36 cellular contexts compared by ENCODE assay signal in the genomic region with DNA sequence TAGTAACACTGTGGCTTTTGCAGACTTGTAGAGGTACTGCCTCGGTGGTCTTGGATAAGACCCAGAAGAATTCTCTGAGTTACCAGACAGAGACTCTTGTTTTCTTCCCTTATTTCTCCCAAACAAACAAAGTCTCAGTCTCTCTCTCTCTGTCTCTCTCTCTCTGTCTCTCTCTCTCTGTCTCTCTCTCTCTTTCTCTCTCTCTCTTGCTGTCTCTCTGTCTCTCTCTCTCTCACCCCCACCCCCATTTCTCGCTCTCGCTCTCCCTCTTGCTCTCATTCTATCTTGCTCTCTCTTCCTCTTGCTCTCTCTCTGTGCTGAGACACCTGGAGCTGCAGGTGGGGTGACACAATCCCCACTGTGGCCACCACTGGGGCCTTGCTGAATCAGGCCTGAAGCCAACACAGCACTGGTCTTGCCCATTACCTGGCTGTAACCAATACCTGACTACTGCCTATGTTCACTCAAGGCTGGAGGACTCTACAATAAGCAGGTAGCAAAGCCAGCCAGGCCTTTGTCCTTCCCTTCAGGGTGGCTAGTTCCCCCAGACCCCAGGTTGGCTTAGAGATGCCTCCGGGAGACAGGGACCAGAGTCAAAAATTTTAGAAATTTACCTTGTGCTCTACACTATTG. TPM values are rescaled to one million over a fixed set of nuclear protein-coding genes. Genes with fewer than 3 reads are reported as not detected.
"Had no signal": no experiment of that assay in that cellular context is flagged by ENCODE, and none has a peak within 500 bp of the region (broad histone marks: within the 10 kb centered on the region; RNA-seq: fewer than 3 reads in every experiment).

No MANE protein-coding gene starts in this region.

- H3K4me3 ChIP-seq: ascending aorta, esophagus squamous epithelium, gastroesophageal sphincter, heart right ventricle had no signal

- H3K36me3 Mint-ChIP-seq: activated naive CD4-positive, alpha-beta T cell treated with anti-CD3 and anti-CD28 coated beads, Interleukin-2, amount 10 ng/mL, durations not matched to agents 7 days and 5 days; activated naive CD4-positive, alpha-beta T cell treated with anti-CD3 and anti-CD28 coated beads, Interleukin-2, amount 50 U/mL, for 72 hours; activated naive CD8-positive, alpha-beta T cell treated with anti-CD3 and anti-CD28 coated beads, Interleukin-2, amount 10 ng/mL, durations not matched to agents 7 days and 5 days had no signal

- H3K4me1 Mint-ChIP-seq: activated B cell treated with CpG ODN at 0.5 μM for 24 hours; activated CD4-positive, alpha-beta memory T cell treated with anti-CD3 and anti-CD28 coated beads, Interleukin-2, amount 10 ng/mL, durations not matched to agents 7 days and 5 days; activated CD4-positive, alpha-beta T cell treated with anti-CD3 and anti-CD28 coated beads, Interleukin-2, amount 10 ng/mL, durations not matched to agents 7 days and 5 days; activated naive CD4-positive, alpha-beta T cell treated with anti-CD3 and anti-CD28 coated beads, Interleukin-2, amount 10 ng/mL, durations not matched to agents 7 days and 5 days; activated naive CD8-positive, alpha-beta T cell treated with anti-CD3 and anti-CD28 coated beads, Interleukin-2, amount 10 ng/mL, durations not matched to agents 7 days and 5 days; T-helper 17 cell had no signal

- H3K4me3 Mint-ChIP-seq: activated B cell treated with CpG ODN at 0.5 μM for 24 hours; activated CD4-positive, alpha-beta memory T cell treated with anti-CD3 and anti-CD28 coated beads, Interleukin-2, amount 10 ng/mL, durations not matched to agents 7 days and 5 days; activated CD4-positive, alpha-beta T cell treated with anti-CD3 and anti-CD28 coated beads, Interleukin-2, amount 10 ng/mL, durations not matched to agents 7 days and 5 days; activated naive CD4-positive, alpha-beta T cell treated with anti-CD3 and anti-CD28 coated beads, Interleukin-2, amount 10 ng/mL, durations not matched to agents 7 days and 5 days; activated naive CD8-positive, alpha-beta T cell treated with anti-CD3 and anti-CD28 coated beads, Interleukin-2, amount 10 ng/mL, durations not matched to agents 7 days and 5 days; activated T-cell treated with anti-CD3 and anti-CD28 coated beads, Interleukin-2, amount 50 U/mL, for 24 hours; activated T-cell treated with anti-CD3 and anti-CD28 coated beads, Interleukin-2, amount 50 U/mL, for 72 hours; T-helper 17 cell; T-helper 2 cell treated with Interferon-gamma antibody and Interleukin-4, amounts not matched to agents 5 μg/mL and 100 μg/mL, for 36 hours had no signal

- H3K4me1 ChIP-seq: ascending aorta, esophagus squamous epithelium, gastroesophageal sphincter, heart right ventricle had no signal

- H3K9me3 Mint-ChIP-seq: activated B cell treated with CpG ODN at 0.5 μM for 24 hours; activated CD4-positive, alpha-beta memory T cell treated with anti-CD3 and anti-CD28 coated beads, Interleukin-2, amount 10 ng/mL, durations not matched to agents 7 days and 5 days; activated CD4-positive, alpha-beta T cell treated with anti-CD3 and anti-CD28 coated beads, Interleukin-2, amount 10 ng/mL, durations not matched to agents 7 days and 5 days; activated naive CD4-positive, alpha-beta T cell treated with anti-CD3 and anti-CD28 coated beads, Interleukin-2, amount 10 ng/mL, durations not matched to agents 7 days and 5 days; activated naive CD4-positive, alpha-beta T cell treated with anti-CD3 and anti-CD28 coated beads, Interleukin-2, amount 50 U/mL, for 72 hours; activated naive CD8-positive, alpha-beta T cell treated with anti-CD3 and anti-CD28 coated beads, Interleukin-2, amount 10 ng/mL, durations not matched to agents 7 days and 5 days; activated T-cell treated with anti-CD3 and anti-CD28 coated beads, Interleukin-2, amount 50 U/mL, for 24 hours; activated T-cell treated with anti-CD3 and anti-CD28 coated beads, Interleukin-2, amount 50 U/mL, for 72 hours; T-helper 2 cell treated with Interferon-gamma antibody and Interleukin-4, amounts not matched to agents 5 μg/mL and 100 μg/mL, for 36 hours had no signal

- H3K36me3 ChIP-seq: ascending aorta, brain microvascular endothelial cell, esophagus squamous epithelium, gastroesophageal sphincter, heart right ventricle, WERI-Rb-1 had no signal

- H3K27me3 ChIP-seq: ascending aorta, brain microvascular endothelial cell, gastroesophageal sphincter had no signal

- H3K27ac ChIP-seq: ascending aorta, brain microvascular endothelial cell, epithelial cell of prostate, esophagus squamous epithelium, gastroesophageal sphincter, heart right ventricle, WERI-Rb-1 had no signal

- FAIRE-seq: endometrium, endothelial cell of umbilical vein had no signal

- H3K27ac Mint-ChIP-seq: activated B cell treated with CpG ODN at 0.5 μM for 24 hours; activated CD4-positive, alpha-beta memory T cell treated with anti-CD3 and anti-CD28 coated beads, Interleukin-2, amount 10 ng/mL, durations not matched to agents 7 days and 5 days; activated CD4-positive, alpha-beta T cell treated with anti-CD3 and anti-CD28 coated beads, Interleukin-2, amount 10 ng/mL, durations not matched to agents 7 days and 5 days; activated naive CD4-positive, alpha-beta T cell treated with anti-CD3 and anti-CD28 coated beads, Interleukin-2, amount 50 U/mL, for 72 hours; activated naive CD8-positive, alpha-beta T cell treated with anti-CD3 and anti-CD28 coated beads, Interleukin-2, amount 10 ng/mL, durations not matched to agents 7 days and 5 days; activated T-cell treated with anti-CD3 and anti-CD28 coated beads, Interleukin-2, amount 50 U/mL, for 24 hours; activated T-cell treated with anti-CD3 and anti-CD28 coated beads, Interleukin-2, amount 50 U/mL, for 72 hours; T-helper 17 cell; T-helper 2 cell treated with Interferon-gamma antibody and Interleukin-4, amounts not matched to agents 5 μg/mL and 100 μg/mL, for 36 hours had no signal

- DNase-seq: activated B cell treated with CpG ODN at 0.5 μM for 24 hours; activated CD4-positive, alpha-beta memory T cell treated with anti-CD3 and anti-CD28 coated beads, Interleukin-2, amount 10 ng/mL, durations not matched to agents 7 days and 5 days; activated CD4-positive, alpha-beta T cell treated with anti-CD3 and anti-CD28 coated beads, Interleukin-2, amount 10 ng/mL, durations not matched to agents 7 days and 5 days; activated CD4-positive, alpha-beta T cell treated with anti-CD3 and anti-CD28 coated beads, Interleukin-2, amount 50 U/mL, for 4 hours; activated CD8-positive, alpha-beta memory T cell treated with anti-CD3 and anti-CD28 coated beads, Interleukin-2, amount 50 U/mL, for 48 hours; activated gamma-delta T cell; activated naive CD4-positive, alpha-beta T cell; activated naive CD4-positive, alpha-beta T cell treated with anti-CD3 and anti-CD28 coated beads, Interleukin-2, amount 10 ng/mL, durations not matched to agents 7 days and 5 days; activated naive CD8-positive, alpha-beta T cell treated with anti-CD3 and anti-CD28 coated beads, Interleukin-2, amount 10 ng/mL, durations not matched to agents 7 days and 5 days; activated T-cell treated with anti-CD3 and anti-CD28 coated beads for 4 hours; activated T-cell treated with anti-CD3 and anti-CD28 coated beads, Interleukin-2, amount 50 U/mL, for 24 hours; activated T-cell treated with anti-CD3 and anti-CD28 coated beads, Interleukin-2, amount 50 U/mL, for 72 hours; brain microvascular endothelial cell; central memory CD4-positive, alpha-beta T cell; cerebellar nuclear complex; cortex of kidney; effector CD8-positive, alpha-beta T cell; esophagus squamous epithelium; foreskin melanocyte; heart right ventricle; T-helper 1 cell; T-helper 17 cell; T1000; WERI-Rb-1 had no signal

- H3K9me3 ChIP-seq: ascending aorta, esophagus squamous epithelium, gastroesophageal sphincter, heart right ventricle had no signal

- ATAC-seq: activated CD4-positive, CD25-positive, alpha-beta regulatory T cell treated with anti-CD3 and anti-CD28 coated beads, Interleukin-2, amount 50 U/mL, for 24 hours; activated naive CD4-positive, alpha-beta T cell treated with anti-CD3 and anti-CD28 coated beads, Interleukin-2, amount 50 U/mL, for 72 hours; activated T-cell treated with anti-CD3 and anti-CD28 coated beads, Interleukin-2, amount 50 U/mL, for 72 hours; gastroesophageal sphincter; heart right ventricle; T-helper 17 cell had no signal

- H3K27me3 Mint-ChIP-seq: activated B cell treated with CpG ODN at 0.5 μM for 24 hours, T-helper 17 cell had no signal

RNA-seq across cellular contexts. Expression of gene CXorf49, which starts 38.4 kb away (rescaled TPM):
- total RNA-seq: activated B cell treated with CpG ODN at 0.5 μM for 24 hours; activated CD4-positive, alpha-beta memory T cell treated with anti-CD3 and anti-CD28 coated beads, Interleukin-2, amount 10 ng/mL, durations not matched to agents 7 days and 5 days; activated CD4-positive, alpha-beta T cell treated with anti-CD3 and anti-CD28 coated beads, Interleukin-2, amount 10 ng/mL, durations not matched to agents 7 days and 5 days; activated naive CD4-positive, alpha-beta T cell treated with anti-CD3 and anti-CD28 coated beads, Interleukin-2, amount 50 U/mL, for 72 hours; activated naive CD8-positive, alpha-beta T cell treated with anti-CD3 and anti-CD28 coated beads, Interleukin-2, amount 10 ng/mL, durations not matched to agents 7 days and 5 days; activated T-cell treated with anti-CD3 and anti-CD28 coated beads, Interleukin-2, amount 50 U/mL, for 72 hours; ascending aorta; dermis microvascular lymphatic vessel endothelial cell; endothelial cell of umbilical vein; esophagus squamous epithelium; fibroblast of lung; fibroblast of villous mesenchyme; gastroesophageal sphincter; glomerular endothelial cell; heart right ventricle; T-helper 17 cell had no signal
